In the genomic region with DNA sequence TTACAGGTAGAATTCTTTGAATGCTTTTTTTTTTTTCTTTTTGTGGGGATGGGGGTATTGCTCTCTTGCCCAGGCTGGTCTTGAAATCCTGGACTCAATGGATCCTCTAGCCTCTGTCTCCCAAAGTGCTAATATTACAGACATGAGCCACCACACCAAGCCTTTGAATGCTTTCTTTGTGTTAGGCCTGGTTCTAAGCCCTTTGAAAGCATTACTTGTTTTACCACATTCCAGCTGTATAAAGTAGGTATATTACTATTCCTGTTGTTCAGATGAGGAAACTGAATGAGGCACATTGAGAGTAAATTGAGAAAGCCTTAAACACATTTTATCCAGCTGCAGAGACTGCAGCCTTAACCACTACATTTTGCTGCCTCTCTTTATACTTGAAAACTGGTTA, we compare ENCODE assay signal across 29 cellular contexts.
DNase-seq lines count a peak whose midpoint lies in the region; ATAC-seq and TF ChIP-seq lines count a peak whose summit lies in the region.
"Had no signal": no experiment of that assay in that cellular context is flagged by ENCODE, and none has a peak within 500 bp of the region (broad histone marks: within the 10 kb centered on the region; RNA-seq: fewer than 3 reads in every experiment).

No MANE protein-coding gene starts in this region.

- H3K4me3 ChIP-seq in GM23338: no peak overlapping the region
- H3K4me3 ChIP-seq: pancreas, PC-9, thoracic aorta, uterus had no signal

- H3K79me2 ChIP-seq in GM23338 (replicated peaks; ENCODE audit: insufficient read depth): no peaks in the 10 kb centered on the region

- ATAC-seq in GM23338: no peak
- peak; percentile 91 for ATAC-seq in foreskin keratinocyte
- ATAC-seq: activated naive CD8-positive, alpha-beta T cell treated with anti-CD3 and anti-CD28 coated beads, Interleukin-2, amount 50 U/mL, for 24 hours; activated T-cell treated with anti-CD3 and anti-CD28 coated beads, Interleukin-2, amount 50 U/mL, for 72 hours; left colon; pancreas; stimulated activated naive CD8-positive, alpha-beta T cell treated with anti-CD3 and anti-CD28 coated beads, Interleukin-15, Interleukin-2, amounts not matched to agents 100 U/mL and 50 U/mL, for 24 hours had no signal

- H3K27ac ChIP-seq in GM23338 (ENCODE audit: low read depth) (no peak overlapping the region), foreskin keratinocyte (no peak overlapping the region)
- H3K27ac ChIP-seq: pancreas, PC-9, thoracic aorta, uterus had no signal

- H3K9me2 ChIP-seq in GM23338 (ENCODE audit: insufficient read depth): no peaks in the 10 kb centered on the region

- no peak for TF ChIP-seq POLR2A in erythroblast (IDR thresholded peaks at IDR 0.05; ENCODE audit: low read length)

- no peaks in the 10 kb centered on the region for H3K9me3 Mint-ChIP-seq in GM23338
- H3K9me3 Mint-ChIP-seq: dendritic cell treated with granulocyte-macrophage colony-stimulating factor and Interleukin-4, amounts not matched to agents 40 ng/mL and 50 ng/mL, for 4 days; nephron progenitor cell had no signal

- peak overlapping the region; percentile 40; the same call in 1 of the 2 replicates for H2AFZ ChIP-seq in GM23338
- H2AFZ ChIP-seq: PC-9 had no signal

- no peaks in the 10 kb centered on the region for H4K20me1 ChIP-seq in GM23338 (replicated peaks; ENCODE audit: insufficient read depth)

- H3K27me3 ChIP-seq in GM23338 (ENCODE audit: insufficient read depth): no peaks in the 10 kb centered on the region
- no peaks in the 10 kb centered on the region for H3K27me3 ChIP-seq in foreskin keratinocyte
- H3K27me3 ChIP-seq: pancreas, uterus had no signal

- no peaks in the 10 kb centered on the region for H3K4me1 ChIP-seq in GM23338 (ENCODE audit: insufficient read depth)
- H3K4me1 ChIP-seq in foreskin keratinocyte: peaks cover 5% of the 10 kb centered on the region
- H3K4me1 ChIP-seq: pancreas, uterus had no signal

- TF ChIP-seq CTCF in GM23338 (conservative IDR thresholded peaks at IDR 0.05; ENCODE audit: low read depth in 2 of 2) (no peak), foreskin keratinocyte (conservative IDR thresholded peaks at IDR 0.05) (no peak)

- peaks cover 2% of the 10 kb centered on the region for H3K27me3 Mint-ChIP-seq in GM23338 (ENCODE audit: insufficient read depth, low read depth, poor library complexity)
- H3K27me3 Mint-ChIP-seq: activated CD4-positive, alpha-beta memory T cell treated with anti-CD3 and anti-CD28 coated beads for 36 hours; activated naive CD8-positive, alpha-beta T cell treated with anti-CD3 and anti-CD28 coated beads, Interleukin-2, amount 50 U/mL, for 24 hours; dendritic cell treated with granulocyte-macrophage colony-stimulating factor and Interleukin-4, amounts not matched to agents 40 ng/mL and 50 ng/mL, for 4 days had no signal

- H3K4me2 ChIP-seq in GM23338: no peak overlapping the region
- H3K4me2 ChIP-seq: PC-9 had no signal

- H3K36me3 Mint-ChIP-seq in GM23338 (ENCODE audit: low read depth): no peaks in the 10 kb centered on the region
- H3K36me3 Mint-ChIP-seq: activated CD4-positive, alpha-beta memory T cell treated with anti-CD3 and anti-CD28 coated beads for 36 hours had no signal

- no peak overlapping the region for H3K4me3 Mint-ChIP-seq in GM23338
- H3K4me3 Mint-ChIP-seq: activated CD4-positive, alpha-beta memory T cell treated with anti-CD3 and anti-CD28 coated beads for 36 hours; activated naive CD8-positive, alpha-beta T cell treated with anti-CD3 and anti-CD28 coated beads, Interleukin-2, amount 50 U/mL, for 24 hours; activated T-cell treated with anti-CD3 and anti-CD28 coated beads, Interleukin-2, amount 50 U/mL, for 72 hours; dendritic cell treated with granulocyte-macrophage colony-stimulating factor and Interleukin-4, amounts not matched to agents 40 ng/mL and 50 ng/mL, for 4 days; nephron progenitor cell had no signal

- no peak overlapping the region for H3K27ac Mint-ChIP-seq in GM23338
- H3K27ac Mint-ChIP-seq: activated CD4-positive, alpha-beta memory T cell treated with anti-CD3 and anti-CD28 coated beads for 36 hours; activated naive CD8-positive, alpha-beta T cell treated with anti-CD3 and anti-CD28 coated beads, Interleukin-2, amount 50 U/mL, for 24 hours; activated T-cell treated with anti-CD3 and anti-CD28 coated beads, Interleukin-2, amount 50 U/mL, for 72 hours; dendritic cell treated with granulocyte-macrophage colony-stimulating factor and Interleukin-4, amounts not matched to agents 40 ng/mL and 50 ng/mL, for 4 days; nephron progenitor cell had no signal

- DNase-seq in GM23338 (ENCODE audit: low spot score) (no peak), RPMI7951 (ENCODE audit: low read depth) (peak; percentile 18), foreskin keratinocyte (peak; percentile 70 to 88), retina (peak; percentile 15), erythroblast (lab: John Stamatoyannopoulos, UW) (no peak), DMS 273 treated with DMSO at 0.1 percent for 48 hours (lab: John Stamatoyannopoulos, UW) (no peak), cortex of kidney (lab: John Stamatoyannopoulos, UW) (no peak)
- DNase-seq: activated CD4-positive, alpha-beta memory T cell treated with anti-CD3 and anti-CD28 coated beads for 36 hours; activated CD4-positive, alpha-beta T cell treated with anti-CD3 and anti-CD28 coated beads for 1 hour; activated naive CD4-positive, alpha-beta T cell; activated naive CD8-positive, alpha-beta T cell treated with anti-CD3 and anti-CD28 coated beads, Interleukin-2, amount 50 U/mL, for 24 hours; activated T-cell treated with anti-CD3 and anti-CD28 coated beads, Interleukin-2, amount 50 U/mL, for 72 hours; central memory CD4-positive, alpha-beta T cell; DMS79 treated with DMSO at 0.1 percent for 48 hours; GF-D8; HCEC 1CT; hypothalamus; left colon; NCI-H1092 treated with DMSO at 0.1 percent for 48 hours; NCI-H524 treated with DMSO at 0.1 percent for 48 hours; nephron progenitor cell; pancreas; Right ventricle myocardium superior; small intestine; stimulated activated naive CD8-positive, alpha-beta T cell treated with anti-CD3 and anti-CD28 coated beads, Interleukin-15, Interleukin-2, amounts not matched to agents 100 U/mL and 50 U/mL, for 24 hours; uterus had no signal

- no peaks in the 10 kb centered on the region for H3K4me1 Mint-ChIP-seq in GM23338
- H3K4me1 Mint-ChIP-seq: activated naive CD8-positive, alpha-beta T cell treated with anti-CD3 and anti-CD28 coated beads, Interleukin-2, amount 50 U/mL, for 24 hours had no signal

- H3K36me3 ChIP-seq in GM23338 (ENCODE audit: insufficient read depth): no peaks in the 10 kb centered on the region
- H3K36me3 ChIP-seq: pancreas, thoracic aorta, uterus had no signal

- no peaks in the 10 kb centered on the region for H3F3A ChIP-seq in GM23338 (replicated peaks; ENCODE audit: low read depth)

TF ChIP-seq in GM23338, 12 proteins besides CTCF, POLR2A, EP300 and RAD21 (continues in another document):
- TF ChIP-seq JUNB (IDR thresholded peaks at IDR 0.05; ENCODE audit: unreplicated experiment) (no peak), POLR2AphosphoS5 (IDR thresholded peaks at IDR 0.05; ENCODE audit: low read depth) (no peak), NANOG (IDR thresholded peaks at IDR 0.05; ENCODE audit: borderline replicate concordance) (no peak), EZH2 (IDR thresholded peaks at IDR 0.05; ENCODE audit: low read depth, unreplicated experiment) (no peak), ZNF331 (CRISPR knock-in tag; IDR thresholded peaks at IDR 0.05; ENCODE audit: low read depth) (no peak), EZH2phosphoT487 (IDR thresholded peaks at IDR 0.05; ENCODE audit: unreplicated experiment) (no peak), CREB1 (CRISPR knock-in tag; IDR thresholded peaks at IDR 0.05; ENCODE audit: low read depth) (no peak)

Comparison
In these comparisons a context has a peak if more than half of its experiments do, and no peak if none do; other contexts are left out.
1. DNase-seq: peak in RPMI7951 (single experiment), foreskin keratinocyte (2 of 2) and retina (single experiment); none in GM23338 (single experiment), erythroblast (0 of 2), DMS 273 treated with DMSO at 0.1 percent for 48 hours (single experiment) and cortex of kidney (single experiment).